In genomic region chr1:95115708-95116137, GRCh38 we compare ENCODE assay signal across 19 cellular contexts. TPM values are rescaled to one million over a fixed set of nuclear protein-coding genes. Genes with fewer than 3 reads are reported as not detected.
DNase-seq lines count a peak whose midpoint lies in the region; ATAC-seq and TF ChIP-seq lines count a peak whose summit lies in the region.
"Had no signal": no experiment of that assay in that cellular context is flagged by ENCODE, and none has a peak within 500 bp of the region (broad histone marks: within the 10 kb centered on the region; RNA-seq: fewer than 3 reads in every experiment).

No MANE protein-coding gene starts in this region.

- H3K4me2 ChIP-seq in OCI-LY3 (ENCODE audit: low read length): peak overlapping the region; percentile 93
- H3K4me2 ChIP-seq: BLaER1 had no signal

- peaks cover 60% of the 10 kb centered on the region for H3K27me3 Mint-ChIP-seq in activated naive CD4-positive, alpha-beta T cell treated with anti-CD3 and anti-CD28 coated beads, Interleukin-2, amount 10 ng/mL, durations not matched to agents 7 days and 5 days
- H3K27me3 Mint-ChIP-seq in immature natural killer cell (ENCODE audit: low read depth in 3 of 3): peaks cover 17 to 43% (median 20%) of the 10 kb centered on the region in 3 donors
- no peaks in the 10 kb centered on the region for H3K27me3 Mint-ChIP-seq in progenitor cell of endocrine pancreas

- peak overlapping the region; percentile 52; the same call in 1 of the 2 replicates for H3K27ac ChIP-seq in OCI-LY3 (ENCODE audit: low read length)
- H3K27ac ChIP-seq: BLaER1, lower lobe of right lung, skin epidermis had no signal

- H3K9me3 ChIP-seq in OCI-LY3 (ENCODE audit: insufficient read depth, low read length): no peaks in the 10 kb centered on the region
- H3K9me3 ChIP-seq: BLaER1, heart left ventricle, lower lobe of right lung had no signal

- no peaks in the 10 kb centered on the region for H3K79me2 ChIP-seq in OCI-LY3 (ENCODE audit: low read length)

- H3K4me1 Mint-ChIP-seq in activated naive CD4-positive, alpha-beta T cell treated with anti-CD3 and anti-CD28 coated beads, Interleukin-2, amount 10 ng/mL, durations not matched to agents 7 days and 5 days: peaks cover 11% of the 10 kb centered on the region
- H3K4me1 Mint-ChIP-seq in immature natural killer cell: peaks cover 16 to 22% of the 10 kb centered on the region in 2 donors
- H3K4me1 Mint-ChIP-seq in progenitor cell of endocrine pancreas (ENCODE audit: low read depth): peaks cover 35% of the 10 kb centered on the region

- CTCF ChIA-PET in activated naive CD4-positive, alpha-beta T cell treated with anti-CD3 and anti-CD28 coated beads, Interleukin-2, amount 10 ng/mL, durations not matched to agents 7 days and 5 days (lab: Charles Lee): interaction anchor here (0.9 to 1.7 kb wide), 5 partner anchors 16 to 261 kb away, joined by 3 to 5 read pairs (median 3); partner anchors contain the start of gene ALG14

- H4K20me1 ChIP-seq in OCI-LY3 (ENCODE audit: insufficient read depth, low read length): no peaks in the 10 kb centered on the region
- H4K20me1 ChIP-seq: BLaER1 had no signal

- H3K4me3 Mint-ChIP-seq in activated naive CD4-positive, alpha-beta T cell treated with anti-CD3 and anti-CD28 coated beads, Interleukin-2, amount 10 ng/mL, durations not matched to agents 7 days and 5 days: peak overlapping the region; percentile 19
- H3K4me3 Mint-ChIP-seq in immature natural killer cell: peak overlapping the region in 3 of 5 donors; percentile 5 to 38 (median 29)
- H3K4me3 Mint-ChIP-seq in progenitor cell of endocrine pancreas (ENCODE audit: low read depth): peak overlapping the region; percentile 55

- no peak for DNase-seq in activated naive CD4-positive, alpha-beta T cell treated with anti-CD3 and anti-CD28 coated beads, Interleukin-2, amount 10 ng/mL, durations not matched to agents 7 days and 5 days
- no peak for DNase-seq in activated naive CD4-positive, alpha-beta T cell treated with anti-CD3 and anti-CD28 coated beads, Interleukin-2, amount 50 U/mL, for 16 hours
- DNase-seq in immature natural killer cell (no peak), progenitor cell of endocrine pancreas (ENCODE audit: low spot score, unreplicated experiment) (no peak), NCI-H2029 (lab: John Stamatoyannopoulos, UW) (no peak), CD1c-positive myeloid dendritic cell (ENCODE audit: extremely low spot score) (no peak)
- DNase-seq: activated CD4-positive, alpha-beta memory T cell treated with anti-CD3 and anti-CD28 coated beads, Interleukin-2, amount 10 ng/mL, durations not matched to agents 7 days and 5 days; activated naive CD4-positive, alpha-beta T cell treated with Interleukin-2 at 50 U/mL for 16 hours; heart left ventricle; lower lobe of right lung; NCI-H2081 treated with DMSO at 0.1 percent for 48 hours; NCI-H510A treated with DMSO at 0.1 percent for 48 hours; SHP77; stimulated activated CD4-positive, alpha-beta T cell treated with anti-CD3 and anti-CD28 coated beads, Interleukin-4, amount 100 ng/mL, for 1 hour; T-helper 1 cell had no signal

- TF ChIP-seq CTCF in OCI-LY3 (IDR thresholded peaks at IDR 0.05; ENCODE audit: low read depth, low read length) (no peak), progenitor cell of endocrine pancreas (IDR thresholded peaks at IDR 0.05; ENCODE audit: unreplicated experiment) (no peak)

- H3K27ac Mint-ChIP-seq in activated naive CD4-positive, alpha-beta T cell treated with anti-CD3 and anti-CD28 coated beads, Interleukin-2, amount 10 ng/mL, durations not matched to agents 7 days and 5 days: no peak overlapping the region
- H3K27ac Mint-ChIP-seq in immature natural killer cell (no peak overlapping the region), progenitor cell of endocrine pancreas (peak overlapping the region; percentile 46)
- H3K27ac Mint-ChIP-seq: activated CD4-positive, alpha-beta memory T cell treated with anti-CD3 and anti-CD28 coated beads, Interleukin-2, amount 10 ng/mL, durations not matched to agents 7 days and 5 days had no signal

- H3K4me3 ChIP-seq in OCI-LY3 (ENCODE audit: low read length): peak overlapping the region; percentile 97; the same call in 1 of the 2 replicates
- H3K4me3 ChIP-seq: BLaER1, lower lobe of right lung had no signal

- H3K36me3 Mint-ChIP-seq in activated naive CD4-positive, alpha-beta T cell treated with anti-CD3 and anti-CD28 coated beads, Interleukin-2, amount 10 ng/mL, durations not matched to agents 7 days and 5 days: no peaks in the 10 kb centered on the region
- no peaks in the 10 kb centered on the region for H3K36me3 Mint-ChIP-seq in immature natural killer cell
- H3K36me3 Mint-ChIP-seq in progenitor cell of endocrine pancreas (ENCODE audit: insufficient read depth): no peaks in the 10 kb centered on the region

- H3K27me3 ChIP-seq in OCI-LY3 (ENCODE audit: low read depth, low read length): peaks cover 6% of the 10 kb centered on the region; the same call in 1 of the 2 replicates

- peaks cover 30% of the 10 kb centered on the region for H3K4me1 ChIP-seq in OCI-LY3 (ENCODE audit: low read length)

- no peak overlapping the region for H2AFZ ChIP-seq in OCI-LY3 (ENCODE audit: low read depth, low read length)

- no peak for ATAC-seq in GM18873 (IDR thresholded peaks at IDR 0.05; ENCODE audit: low FRiP score, unreplicated experiment)
- ATAC-seq: lower lobe of right lung had no signal

- no peaks in the 10 kb centered on the region for H3K36me3 ChIP-seq in OCI-LY3 (replicated peaks; ENCODE audit: low read depth, low read length)
- H3K36me3 ChIP-seq: BLaER1, heart left ventricle, lower lobe of right lung had no signal

- no peaks in the 10 kb centered on the region for H3K9me3 Mint-ChIP-seq in activated naive CD4-positive, alpha-beta T cell treated with anti-CD3 and anti-CD28 coated beads, Interleukin-2, amount 10 ng/mL, durations not matched to agents 7 days and 5 days
- H3K9me3 Mint-ChIP-seq in immature natural killer cell: no peaks in the 10 kb centered on the region
- H3K9me3 Mint-ChIP-seq in progenitor cell of endocrine pancreas (ENCODE audit: low read depth): no peaks in the 10 kb centered on the region
- H3K9me3 Mint-ChIP-seq: activated CD4-positive, alpha-beta memory T cell treated with anti-CD3 and anti-CD28 coated beads, Interleukin-2, amount 10 ng/mL, durations not matched to agents 7 days and 5 days had no signal

- H3K9ac ChIP-seq in OCI-LY3 (ENCODE audit: low read length): no peak overlapping the region
- H3K9ac ChIP-seq: BLaER1 had no signal

RNA-seq across cellular contexts. Expression of gene TLCD4, which starts 1.4 kb away (rescaled TPM):
- polyA plus RNA-seq in immature natural killer cell: not detected
- 33.8 and 34.2 TPM in 2 replicates for total RNA-seq in progenitor cell of endocrine pancreas

RNA-seq across cellular contexts. Expression of gene ALG14, which starts 43.0 kb away (rescaled TPM):
- 1 to 10 TPM; 3.1 to 5.4 (median 3.2) TPM for polyA plus RNA-seq in immature natural killer cell
- total RNA-seq in progenitor cell of endocrine pancreas: 9.7 and 10.5 TPM in 2 replicates
